In the genomic region with DNA sequence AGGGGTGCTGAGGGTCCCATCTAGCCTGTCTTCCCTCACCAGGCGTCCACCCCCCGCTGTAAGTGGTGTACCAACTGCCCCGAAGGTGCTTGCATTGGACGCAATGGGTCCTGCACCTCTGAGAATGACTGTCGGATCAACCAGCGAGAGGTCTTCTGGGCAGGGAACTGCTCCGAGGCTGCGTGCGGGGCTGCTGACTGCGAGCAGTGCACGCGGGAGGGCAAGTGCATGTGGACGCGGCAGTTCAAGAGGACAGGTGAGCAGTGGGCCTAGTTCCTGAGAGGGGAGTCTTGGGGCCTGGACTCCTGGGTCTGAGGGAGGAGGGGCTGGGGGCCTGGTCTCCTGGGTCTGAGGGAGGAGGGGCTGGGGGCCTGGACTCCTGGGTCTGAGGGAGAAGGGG, we compare ENCODE assay signal across 31 cellular contexts. TPM values are rescaled to one million over a fixed set of nuclear protein-coding genes. Genes with fewer than 3 reads are reported as not detected.
"Had no signal": no experiment of that assay in that cellular context is flagged by ENCODE, and none has a peak within 500 bp of the region (broad histone marks: within the 10 kb centered on the region; RNA-seq: fewer than 3 reads in every experiment).

No MANE protein-coding gene starts in this region.

- H3K27me3 ChIP-seq: brain microvascular endothelial cell had no signal

- ATAC-seq: activated CD8-positive, alpha-beta T cell treated with anti-CD3 and anti-CD28 coated beads for 36 hours; activated T-cell treated with anti-CD3 and anti-CD28 coated beads, Interleukin-2, amount 50 U/mL, for 72 hours; activated T-helper 17 cell treated with anti-CD3 and anti-CD28 coated beads, Interleukin-2, amount 50 U/mL, for 72 hours; Panc1 had no signal

- H3K27ac ChIP-seq: brain microvascular endothelial cell, WERI-Rb-1 had no signal

- DNase-seq: activated CD4-positive, alpha-beta T cell treated with anti-CD3 and anti-CD28 coated beads for 1 hour; activated CD4-positive, alpha-beta T cell treated with anti-CD3 and anti-CD28 coated beads for 48 hours; activated CD4-positive, CD25-positive, alpha-beta regulatory T cell; activated CD8-positive, alpha-beta T cell treated with anti-CD3 and anti-CD28 coated beads for 36 hours; activated effector memory CD4-positive, alpha-beta T cell treated with anti-CD3 and anti-CD28 coated beads, Interleukin-2, amount 50 U/mL, for 16 hours; activated naive CD4-positive, alpha-beta T cell; activated naive CD4-positive, alpha-beta T cell treated with anti-CD3 and anti-CD28 coated beads, Interleukin-2, amount 50 U/mL, for 16 hours; activated naive CD8-positive, alpha-beta T cell treated with anti-CD3 and anti-CD28 coated beads for 36 hours; activated T-cell treated with anti-CD3 and anti-CD28 coated beads, Interleukin-2, amount 50 U/mL, for 1 hour; activated T-cell treated with anti-CD3 and anti-CD28 coated beads, Interleukin-2, amount 50 U/mL, for 72 hours; amniotic stem cell; aorta; brain microvascular endothelial cell; central memory CD4-positive, alpha-beta T cell; Karpas-422; NCI-H1105; NCI-H1436; NCI-H1694; NCI-H1930; NCI-H2081 treated with DMSO at 0.1 percent for 48 hours; NCI-H226; NCI-H524 treated with DMSO at 0.1 percent for 48 hours; SHP77; SW 1271; T1000; WERI-Rb-1 had no signal

RNA-seq across cellular contexts. Expression of gene CNFN, which starts 27.8 kb away (rescaled TPM):
- total RNA-seq: activated CD8-positive, alpha-beta memory T cell treated with anti-CD3 and anti-CD28 coated beads for 36 hours; activated CD8-positive, alpha-beta T cell treated with anti-CD3 and anti-CD28 coated beads for 36 hours; activated naive CD8-positive, alpha-beta T cell treated with anti-CD3 and anti-CD28 coated beads for 36 hours; T-helper 1 cell treated with Interleukin-12 subunit alpha and Interleukin-12 subunit beta and Interleukin-4 antibody, amounts not matched to agents 30 ng/mL and 1 ng/mL, for 36 hours had no signal

RNA-seq across cellular contexts. Expression of gene TMEM145, which starts 49.2 kb away (rescaled TPM):
- total RNA-seq: aorta, MCF 10A had no signal
- polyA plus RNA-seq: aorta had no signal
